Comparison of ENCODE assay signal across 20 cellular contexts in genomic region chr3:122189357-122189756, GRCh38. TPM values are rescaled to one million over a fixed set of nuclear protein-coding genes. Genes with fewer than 3 reads are reported as not detected.
DNase-seq lines count a peak whose midpoint lies in the region; ATAC-seq, FAIRE-seq and TF ChIP-seq lines count a peak whose summit lies in the region.
"Had no signal": no experiment of that assay in that cellular context is flagged by ENCODE, and none has a peak within 500 bp of the region (broad histone marks: within the 10 kb centered on the region; RNA-seq: fewer than 3 reads in every experiment).

No MANE protein-coding gene starts in this region.

- peaks cover 20% of the 10 kb centered on the region for H3K27me3 Mint-ChIP-seq in progenitor cell of endocrine pancreas

- no peaks in the 10 kb centered on the region for H3K9me3 Mint-ChIP-seq in progenitor cell of endocrine pancreas (ENCODE audit: low read depth)
- H3K9me3 Mint-ChIP-seq: CD4-positive, alpha-beta T cell; H9 had no signal

- ATAC-seq in left colon = peak; percentile 60
- ATAC-seq: A549, HepG2 had no signal

- TF ChIP-seq CTCF in progenitor cell of endocrine pancreas (IDR thresholded peaks at IDR 0.05; ENCODE audit: unreplicated experiment) = no peak

- peak overlapping the region; percentile 33 for H3K27ac Mint-ChIP-seq in progenitor cell of endocrine pancreas
- H3K27ac Mint-ChIP-seq: CD4-positive, alpha-beta T cell; H9 had no signal

- TF ChIP-seq POLR2A in GM12891 (IDR thresholded peaks at IDR 0.05; ENCODE audit: low read depth, low read length) = no peak

- FAIRE-seq in GM12891 (lab: Jason Lieb, UNC) = no peak
- FAIRE-seq: A549, D721Med, GM19239, H1, HepG2 had no signal

- intact Hi-C loops in left colon (cut with DNase I, micrococcal nuclease) = no loop called here

- no peak overlapping the region for H3K4me3 Mint-ChIP-seq in progenitor cell of endocrine pancreas (ENCODE audit: low read depth)
- H3K4me3 Mint-ChIP-seq: CD4-positive, alpha-beta T cell; H9 had no signal

- no peaks in the 10 kb centered on the region for H3K36me3 Mint-ChIP-seq in progenitor cell of endocrine pancreas (ENCODE audit: insufficient read depth)

- DNase-seq in DMS153 (lab: John Stamatoyannopoulos, UW) (peak; percentile 5), DMS153 treated with DMSO at 0.1 percent for 48 hours (lab: John Stamatoyannopoulos, UW; ENCODE audit: unreplicated experiment) (no peak), NCI-H748 (lab: John Stamatoyannopoulos, UW; ENCODE audit: unreplicated experiment) (peak; percentile 6), NCI-H748 treated with DMSO at 0.1 percent for 48 hours (lab: John Stamatoyannopoulos, UW) (no peak), left colon (no peak), progenitor cell of endocrine pancreas (ENCODE audit: low spot score, unreplicated experiment) (no peak), GM12891 (ENCODE audit: insufficient read length, low spot score) (no peak), NCI-H1694 treated with DMSO at 0.1 percent for 48 hours (lab: John Stamatoyannopoulos, UW) (no peak)
- DNase-seq: AML-193; Caco-2; CD4-positive, alpha-beta T cell; DMS79 treated with DMSO at 0.1 percent for 48 hours; GF-D8; H9 had no signal

- peaks cover 36% of the 10 kb centered on the region for H3K4me1 Mint-ChIP-seq in progenitor cell of endocrine pancreas (ENCODE audit: low read depth)

TF ChIP-seq in GM12891, 5 proteins besides CTCF, POLR2A, EP300 and RAD21:
- no peak for TF ChIP-seq TAF1 (IDR thresholded peaks at IDR 0.05; ENCODE audit: low read depth, low read length)
- no peak for TF ChIP-seq POLR2AphosphoS5 (IDR thresholded peaks at IDR 0.05; ENCODE audit: low read depth, low read length)
- TF ChIP-seq PAX5 (IDR thresholded peaks at IDR 0.05; ENCODE audit: insufficient read depth, low read length, severe bottlenecking) = no peak
- no peak for TF ChIP-seq POU2F2 (IDR thresholded peaks at IDR 0.05; ENCODE audit: low read depth, low read length)
- no peak for TF ChIP-seq SPI1 (IDR thresholded peaks at IDR 0.05; ENCODE audit: low read depth, low read length)

RNA-seq across cellular contexts. Expression of gene CASR, which starts 5.9 kb away (rescaled TPM):
- total RNA-seq in left colon (under 1 TPM; 0.31 to 0.55 TPM), progenitor cell of endocrine pancreas (2.3 and 2.5 TPM in 2 replicates)
- polyA plus RNA-seq in GM12891 (2012; ENCODE audit: low read depth, missing spikeins) = 0.08 TPM
- total RNA-seq: Caco-2, HepG2 had no signal
- polyA plus RNA-seq: A549, BJ, HepG2 had no signal

Comparison
In these comparisons a context has a peak if more than half of its experiments do, and no peak if none do; other contexts are left out.
1. DNase-seq: peak in DMS153 (single experiment) and NCI-H748 (single experiment); none in DMS153 treated with DMSO at 0.1 percent for 48 hours (single experiment), NCI-H748 treated with DMSO at 0.1 percent for 48 hours (single experiment), left colon (0 of 2), progenitor cell of endocrine pancreas (single experiment), GM12891 (single experiment) and NCI-H1694 treated with DMSO at 0.1 percent for 48 hours (single experiment).